20 cellular contexts compared by ENCODE assay signal in the genomic region with DNA sequence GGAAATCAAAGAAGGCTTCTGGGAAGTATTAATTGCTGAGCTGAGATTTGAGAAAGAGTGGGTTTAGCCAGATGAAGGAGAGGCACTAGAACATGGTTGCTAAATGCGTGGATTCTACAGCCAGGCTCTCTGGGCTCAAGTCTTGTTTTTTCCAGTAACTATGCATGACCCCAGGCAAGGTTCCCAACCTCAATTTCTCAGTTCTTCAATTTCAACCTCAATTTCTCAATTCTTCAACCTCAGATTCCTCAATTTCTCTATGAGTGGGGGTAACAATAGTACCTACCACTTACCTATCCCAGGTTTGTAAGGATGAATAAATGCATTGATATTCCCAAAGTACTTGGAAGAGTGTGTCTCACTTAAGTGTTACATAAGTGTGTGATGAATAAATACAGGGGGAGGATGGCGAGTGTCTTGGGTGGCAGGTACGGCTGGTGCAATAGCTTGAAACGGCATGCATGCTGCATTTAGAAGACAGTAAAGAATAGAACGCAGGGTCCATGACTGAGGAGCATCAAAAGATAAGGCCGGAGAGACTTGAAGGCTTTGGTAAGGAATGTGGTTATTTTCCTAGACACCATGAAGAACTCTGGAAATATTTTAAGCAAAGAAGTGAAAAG.
A peak's percentile ranks its signal among the peaks of the same experiment; 100 is the strongest.
DNase-seq lines count a peak whose midpoint lies in the region; ATAC-seq and TF ChIP-seq lines count a peak whose summit lies in the region.
"Had no signal": no experiment of that assay in that cellular context is flagged by ENCODE, and none has a peak within 500 bp of the region (broad histone marks: within the 10 kb centered on the region; RNA-seq: fewer than 3 reads in every experiment).

No MANE protein-coding gene starts in this region.

- H3K27me3 ChIP-seq in A673 (replicated peaks; ENCODE audit: insufficient read depth, low read depth, low read length, poor library complexity), result no peaks in the 10 kb centered on the region
- H3K27me3 ChIP-seq: esophagus muscularis mucosa, hepatocyte, neutrophil, transverse colon had no signal

- no peak overlapping the region for H3K27ac ChIP-seq in A673 (ENCODE audit: low read depth, low read length, poor library complexity, severe bottlenecking)
- H3K27ac ChIP-seq: 22Rv1, esophagus muscularis mucosa, hepatocyte, transverse colon had no signal

- ATAC-seq in GM21717 (IDR thresholded peaks at IDR 0.05; ENCODE audit: unreplicated experiment) (peak; percentile 47), mucosa of descending colon (peak; percentile 15)

- no peak overlapping the region for H3K4me3 ChIP-seq in mucosa of descending colon
- no peak overlapping the region for H3K4me3 ChIP-seq in A673 (ENCODE audit: low read depth, low read length, poor library complexity, severe bottlenecking)
- H3K4me3 ChIP-seq: esophagus muscularis mucosa, hepatocyte, smooth muscle cell, transverse colon had no signal

- no peaks in the 10 kb centered on the region for H3K4me1 ChIP-seq in mucosa of descending colon (ENCODE audit: low read depth)
- H3K4me1 ChIP-seq in A673 (ENCODE audit: insufficient read depth, low read length, poor library complexity, severe bottlenecking), result no peaks in the 10 kb centered on the region

- H3K36me3 ChIP-seq in mucosa of descending colon (ENCODE audit: low read depth), result no peaks in the 10 kb centered on the region
- H3K36me3 ChIP-seq in A673 (ENCODE audit: insufficient read depth, low read length, poor library complexity, severe bottlenecking), result no peaks in the 10 kb centered on the region
- H3K36me3 ChIP-seq: esophagus muscularis mucosa, neutrophil, transverse colon had no signal

- no TSS peak for BruUV-seq in A673 (replicated peaks; lab: Mats Ljungman, UMichigan)

- peak; percentile 40 for DNase-seq in SIG-M5 treated with dmso at 0.1 percent for 504 hours (lab: John Stamatoyannopoulos, UW; ENCODE audit: unreplicated experiment)
- no peak for DNase-seq in SIG-M5 (lab: John Stamatoyannopoulos, UW)
- DNase-seq in NOMO-1 (lab: John Stamatoyannopoulos, UW; ENCODE audit: unreplicated experiment in 2 of 2), result peak; percentile 81 to 92
- no peak for DNase-seq in mucosa of descending colon
- DNase-seq in A673 (ENCODE audit: low spot score), result no peak
- DNase-seq in NCI-H2196 (lab: John Stamatoyannopoulos, UW; ENCODE audit: unreplicated experiment), result no peak
- DNase-seq in retina, result no peak
- DNase-seq: activated CD8-positive, alpha-beta memory T cell treated with anti-CD3 and anti-CD28 coated beads, Interleukin-2, amount 50 U/mL, for 48 hours; Caco-2; mesenchymal stem cell; NCI-H187 treated with DMSO at 0.1 percent for 48 hours; NCI-H774; SK-N-SH; transverse colon had no signal

- no peak for TF ChIP-seq CTCF in mucosa of descending colon (IDR thresholded peaks at IDR 0.05)
- TF ChIP-seq CTCF in A673 (conservative IDR thresholded peaks at IDR 0.05; ENCODE audit: low read depth, low read length), result no peak

- intact Hi-C loops in mucosa of descending colon (cut with DNase I, micrococcal nuclease) (no loop called here), A673 (cut with micrococcal nuclease; ENCODE audit: unreplicated experiment) (no loop called here)

- POLR2A ChIA-PET in A673 (lab: Charles Lee; ENCODE audit: low non-redundant PET), result no interaction called here

- CTCF ChIA-PET in A673 (lab: Charles Lee), result no interaction called here

- H3K9me3 ChIP-seq in mucosa of descending colon (no peaks in the 10 kb centered on the region), A673 (ENCODE audit: low read depth, low read length, poor library complexity, severe bottlenecking) (no peaks in the 10 kb centered on the region)
- H3K9me3 ChIP-seq: Caco-2, esophagus muscularis mucosa, neutrophil, SK-N-SH, transverse colon had no signal

Comparison
In these comparisons a context has a peak if more than half of its experiments do, and no peak if none do; other contexts are left out.
1. DNase-seq: peak in SIG-M5 treated with dmso at 0.1 percent for 504 hours (single experiment) and NOMO-1 (2 of 2); none in SIG-M5 (single experiment), mucosa of descending colon (0 of 3), A673 (single experiment), NCI-H2196 (single experiment) and retina (single experiment).